ENCODE assay signal across 19 cellular contexts in the genomic region with DNA sequence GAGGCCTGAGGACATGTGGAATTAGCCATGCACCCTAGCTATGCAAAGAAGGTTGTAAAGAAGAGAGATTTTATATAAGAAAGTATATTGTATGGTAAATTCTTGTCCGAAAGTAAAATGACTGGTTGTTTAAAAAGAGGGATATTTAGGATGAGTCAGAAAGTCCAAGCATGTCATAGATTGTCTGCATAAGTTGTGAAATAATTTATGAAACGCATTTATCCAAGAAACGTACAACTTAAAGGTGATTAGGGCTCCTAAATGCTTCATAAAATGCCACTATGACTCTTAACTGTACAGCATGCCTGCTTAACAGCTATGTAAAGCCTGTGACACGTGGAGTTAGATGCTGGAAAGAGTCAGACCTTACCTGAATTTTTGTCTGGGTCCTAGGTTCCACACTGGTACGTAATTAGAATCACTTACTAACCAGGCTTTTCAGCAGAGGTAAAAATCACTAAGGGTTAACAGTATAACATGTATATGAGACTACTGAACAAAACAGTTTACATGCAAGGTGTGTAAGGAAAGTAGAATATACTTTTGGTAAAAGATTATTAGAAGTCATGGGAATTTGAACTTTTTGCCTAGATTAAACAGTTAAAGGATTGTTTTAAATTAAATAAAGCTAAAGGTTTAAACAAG. TPM values are rescaled to one million over a fixed set of nuclear protein-coding genes. Genes with fewer than 3 reads are reported as not detected.
DNase-seq lines count a peak whose midpoint lies in the region; ATAC-seq and TF ChIP-seq lines count a peak whose summit lies in the region.
"Had no signal": no experiment of that assay in that cellular context is flagged by ENCODE, and none has a peak within 500 bp of the region (broad histone marks: within the 10 kb centered on the region; RNA-seq: fewer than 3 reads in every experiment).

No MANE protein-coding gene starts in this region.

- no peaks in the 10 kb centered on the region for H3K4me1 ChIP-seq in OCI-LY7 (ENCODE audit: insufficient read depth, low read length, poor library complexity, severe bottlenecking)
- no peaks in the 10 kb centered on the region for H3K4me1 ChIP-seq in colonic mucosa
- H3K4me1 ChIP-seq: SJSA1 had no signal

- H2AFZ ChIP-seq in OCI-LY7 (ENCODE audit: low read length): no peak overlapping the region

- POLR2A ChIA-PET in OCI-LY7 (lab: Charles Lee): interaction anchor here (0.9 kb wide), 1 partner anchor 25 kb away, joined by 3 read pairs; no protein-coding TSS in a partner anchor

- H3K36me3 ChIP-seq in OCI-LY7 (ENCODE audit: insufficient read depth, low read length) (no peaks in the 10 kb centered on the region), colonic mucosa (no peaks in the 10 kb centered on the region)
- H3K36me3 ChIP-seq: SJSA1 had no signal

- no peak for TF ChIP-seq CTCF in OCI-LY7 (conservative IDR thresholded peaks at IDR 0.05; ENCODE audit: low read length)
- TF ChIP-seq CTCF in fibroblast of mammary gland (conservative IDR thresholded peaks at IDR 0.05; ENCODE audit: control insufficient read depth, insufficient read depth, low read depth, low read length): no peak
- TF ChIP-seq CTCF in colonic mucosa (IDR thresholded peaks at IDR 0.05): no peak

- no peaks in the 10 kb centered on the region for H3K9me2 ChIP-seq in OCI-LY7 (ENCODE audit: insufficient read depth, low read length)

- BruUV-seq in OCI-LY7 (replicated peaks; lab: Mats Ljungman, UMichigan): no TSS peak

- H3K27ac ChIP-seq in OCI-LY7 (ENCODE audit: low read depth, low read length, poor library complexity, severe bottlenecking) (no peak overlapping the region), colonic mucosa (no peak overlapping the region)
- H3K27ac ChIP-seq: SJSA1 had no signal

- no peaks in the 10 kb centered on the region for H4K20me1 ChIP-seq in OCI-LY7 (ENCODE audit: insufficient read depth, low read length)

- no peak overlapping the region for H3K9ac ChIP-seq in colonic mucosa (ENCODE audit: low read depth in 2 of 2, low read length in 2 of 2)

- in situ Hi-C loops in ACHN (cut with HindIII; ENCODE audit: low pct_ligation_motif_present, low pct_unique_long_range_greater_than_20kb, low sequenced_read_pairs): no loop called here

- no peaks in the 10 kb centered on the region for H3K27me3 ChIP-seq in colonic mucosa

- H3K79me2 ChIP-seq in OCI-LY7 (ENCODE audit: insufficient read depth, low read depth, low read length): no peaks in the 10 kb centered on the region

- intact Hi-C loops in OCI-LY7 (cut with micrococcal nuclease; ENCODE audit: unreplicated experiment): no loop called here
- intact Hi-C loops in colonic mucosa (cut with DNase I): no loop called here

- peaks cover 13% of the 10 kb centered on the region; the same call in 1 of the 2 replicates for H3K9me3 ChIP-seq in OCI-LY7 (ENCODE audit: low read length)
- no peaks in the 10 kb centered on the region for H3K9me3 ChIP-seq in colonic mucosa

- DNase-seq in NCI-H510A treated with DMSO at 0.1 percent for 48 hours (lab: John Stamatoyannopoulos, UW) (peak; percentile 1), NCI-H510A (lab: John Stamatoyannopoulos, UW) (no peak), OCI-LY7 (ENCODE audit: low spot score) (peak; percentile 17), fibroblast of mammary gland (ENCODE audit: low read depth) (peak; percentile 23), ACHN (no peak), colonic mucosa (no peak)
- peak; percentile 3 for DNase-seq in Jurkat, Clone E6-1 (ENCODE audit: low read depth, low spot score)
- DNase-seq: C1 segment of cervical spinal cord; CD8-positive, alpha-beta memory T cell; DND-41; H9; NCI-H1048; NCI-H1436 treated with DMSO at 0.1 percent for 48 hours; NCI-H2029; NCI-H524; SW 1271 had no signal

- no peak for ATAC-seq in HG03280 (IDR thresholded peaks at IDR 0.05; ENCODE audit: unreplicated experiment)
- ATAC-seq: Panc1 had no signal

- CTCF ChIA-PET in OCI-LY7 (lab: Charles Lee; ENCODE audit: unreplicated experiment): no interaction called here

- no peak overlapping the region for H3K4me2 ChIP-seq in OCI-LY7 (ENCODE audit: low read length)

- H3K4me3 ChIP-seq in Jurkat, Clone E6-1 (ENCODE audit: low read length): no peak overlapping the region
- H3K4me3 ChIP-seq in OCI-LY7 (ENCODE audit: low read depth, low read length, poor library complexity, severe bottlenecking): no peak overlapping the region
- H3K4me3 ChIP-seq in fibroblast of mammary gland (ENCODE audit: control insufficient read depth, low read depth, low read length): no peak overlapping the region
- H3K4me3 ChIP-seq in colonic mucosa: no peak overlapping the region
- H3K4me3 ChIP-seq: SJSA1 had no signal

RNA-seq across cellular contexts. Expression of a gene that starts 37.0 kb away (rescaled TPM):
- polyA plus RNA-seq in Jurkat, Clone E6-1 (2012; ENCODE audit: insufficient read depth, insufficient read length): 7.9 TPM
- 24.4 and 27.7 TPM in 2 replicates for total RNA-seq in OCI-LY7 (2014; rRNA removed; shearing (Covaris generic))
- total RNA-seq in OCI-LY7 (2022) (18.8 and 20.3 TPM in 2 replicates), colonic mucosa (10 to 100 TPM; 18.4 to 35.1 TPM)

Comparison
In these comparisons a context has a peak if more than half of its experiments do, and no peak if none do; other contexts are left out.
1. DNase-seq: peak in NCI-H510A treated with DMSO at 0.1 percent for 48 hours (single experiment), Jurkat, Clone E6-1 (single experiment), OCI-LY7 (single experiment) and fibroblast of mammary gland (single experiment); none in NCI-H510A (single experiment), ACHN (single experiment) and colonic mucosa (single experiment).